Comparison of ENCODE assay signal across 29 cellular contexts in genomic region chr9:72931437-72931836, GRCh38. TPM values are rescaled to one million over a fixed set of nuclear protein-coding genes. Genes with fewer than 3 reads are reported as not detected.
DNase-seq lines count a peak whose midpoint lies in the region; ATAC-seq, FAIRE-seq and TF ChIP-seq lines count a peak whose summit lies in the region.
"Had no signal": no experiment of that assay in that cellular context is flagged by ENCODE, and none has a peak within 500 bp of the region (broad histone marks: within the 10 kb centered on the region; RNA-seq: fewer than 3 reads in every experiment).

No MANE protein-coding gene starts in this region.

- peak; percentile 93 for ATAC-seq in upper lobe of right lung
- ATAC-seq in GM21390 (IDR thresholded peaks at IDR 0.05; ENCODE audit: unreplicated experiment): no peak
- ATAC-seq: activated CD8-positive, alpha-beta memory T cell treated with anti-CD3 and anti-CD28 coated beads, Interleukin-2, amount 10 ng/mL, durations not matched to agents 7 days and 5 days; effector memory CD8-positive, alpha-beta T cell; GM12878; heart right ventricle; right lobe of liver; stimulated activated effector memory CD8-positive, alpha-beta T cell treated with anti-CD3 and anti-CD28 coated beads, Interleukin-12 subunit alpha, Interleukin-12 subunit beta, amount 100 ng/mL, for 72 hours had no signal

- H4K8ac ChIP-seq in mesenchymal stem cell (ENCODE audit: low read length): no peak overlapping the region

- H3K9me3 ChIP-seq in mesenchymal stem cell (ENCODE audit: control insufficient read depth, low read length) (no peaks in the 10 kb centered on the region), upper lobe of right lung (no peaks in the 10 kb centered on the region), ovary (no peaks in the 10 kb centered on the region)
- H3K9me3 ChIP-seq: heart right ventricle, MG63, right lobe of liver had no signal

- no peak overlapping the region for H2BK15ac ChIP-seq in mesenchymal stem cell (ENCODE audit: low read depth, poor library complexity, severe bottlenecking)

- no peak overlapping the region for H3K4me2 ChIP-seq in mesenchymal stem cell (ENCODE audit: low read length, poor library complexity, severe bottlenecking)

- no peak overlapping the region for H2BK12ac ChIP-seq in mesenchymal stem cell (ENCODE audit: low read length in 2 of 2)

- no peak overlapping the region for H2AK5ac ChIP-seq in mesenchymal stem cell (ENCODE audit: low read length, severe bottlenecking)

- H3K4ac ChIP-seq in mesenchymal stem cell (ENCODE audit: low read depth in 1 of 2, low read length in 2 of 2): no peak overlapping the region

- no peak for TF ChIP-seq POLR2A in ovary (IDR thresholded peaks at IDR 0.05)

- H3K27ac ChIP-seq in mesenchymal stem cell (ENCODE audit: low read length, poor library complexity, severe bottlenecking): no peak overlapping the region
- H3K27ac ChIP-seq in upper lobe of right lung: no peak overlapping the region
- H3K27ac ChIP-seq in ovary: no peak overlapping the region
- H3K27ac ChIP-seq: heart right ventricle, right lobe of liver, SK-N-MC had no signal

- no peak overlapping the region for H3K14ac ChIP-seq in mesenchymal stem cell (ENCODE audit: low read length in 2 of 2)

- no peaks in the 10 kb centered on the region for H3K79me1 ChIP-seq in mesenchymal stem cell (replicated peaks; ENCODE audit: low read length, poor library complexity, severe bottlenecking)

- TF ChIP-seq CTCF in upper lobe of right lung (IDR thresholded peaks at IDR 0.05) (no peak), D721Med (IDR thresholded peaks at IDR 0.05; ENCODE audit: insufficient read depth, missing control alignments) (no peak), ovary (IDR thresholded peaks at IDR 0.05) (no peak)

- 80% methylated on average over 1 of the region's 1 CpG for WGBS in mesenchymal stem cell
- 84 to 96% (median 91%) methylated on average over 1 of the region's 1 CpG for WGBS in ovary, 3 donors

- H3K9ac ChIP-seq in mesenchymal stem cell (ENCODE audit: low read length): no peak overlapping the region

- no peak overlapping the region for H4K91ac ChIP-seq in mesenchymal stem cell (ENCODE audit: low read length)

- H3K36me3 ChIP-seq in mesenchymal stem cell (ENCODE audit: control insufficient read depth in 1 of 2, insufficient read depth in 2 of 2, low read depth in 1 of 2, low read length in 2 of 2) (no peaks in the 10 kb centered on the region), upper lobe of right lung (peaks cover 30% of the 10 kb centered on the region), ovary (no peaks in the 10 kb centered on the region)
- H3K36me3 ChIP-seq: heart right ventricle, MG63 had no signal

- no peak overlapping the region for H2BK5ac ChIP-seq in mesenchymal stem cell (ENCODE audit: low read depth, low read length, poor library complexity, severe bottlenecking)

- H3K4me1 ChIP-seq in mesenchymal stem cell (ENCODE audit: control insufficient read depth, insufficient read depth, low read depth, low read length) (no peaks in the 10 kb centered on the region), upper lobe of right lung (no peaks in the 10 kb centered on the region), ovary (ENCODE audit: insufficient read depth) (no peaks in the 10 kb centered on the region)
- H3K4me1 ChIP-seq: heart right ventricle had no signal

- no peak for FAIRE-seq in D721Med (lab: Jason Lieb, UNC)
- FAIRE-seq: GM12878 had no signal

- H3K23ac ChIP-seq in mesenchymal stem cell (ENCODE audit: low read length in 2 of 2): no peak overlapping the region

- H3K27me3 ChIP-seq in mesenchymal stem cell (ENCODE audit: control insufficient read depth in 1 of 2, insufficient read depth in 1 of 2, low read length in 2 of 2) (no peaks in the 10 kb centered on the region), upper lobe of right lung (no peaks in the 10 kb centered on the region), ovary (no peaks in the 10 kb centered on the region)
- H3K27me3 ChIP-seq: heart right ventricle, MG63, right lobe of liver had no signal

- H3K18ac ChIP-seq in mesenchymal stem cell (ENCODE audit: low read depth in 1 of 2, low read length in 2 of 2): no peak overlapping the region

- DNase-seq in M059J (ENCODE audit: low read depth) (peak; percentile 15), foreskin melanocyte (peak; percentile 92), mesenchymal stem cell (peak; percentile 15), upper lobe of right lung (no peak), D721Med (ENCODE audit: insufficient read length, low spot score) (no peak), ovary (no peak)
- DNase-seq: activated CD4-positive, CD25-positive, alpha-beta regulatory T cell; activated CD8-positive, alpha-beta memory T cell treated with anti-CD3 and anti-CD28 coated beads, Interleukin-2, amount 10 ng/mL, durations not matched to agents 7 days and 5 days; activated gamma-delta T cell treated with Interleukin-2 at 50 U/mL for 16 hours; activated naive CD8-positive, alpha-beta T cell treated with anti-CD3 and anti-CD28 coated beads, Interleukin-2, amount 10 ng/mL, durations not matched to agents 7 days and 5 days; activated T-cell treated with anti-CD3 and anti-CD28 coated beads, Interleukin-2, amount 50 U/mL, for 48 hours; CD4-positive, alpha-beta T cell; DMS 273 treated with DMSO at 0.1 percent for 48 hours; effector memory CD8-positive, alpha-beta T cell; heart right ventricle; KBM-7; MG63; NCI-H1105; NCI-H187 treated with DMSO at 0.1 percent for 48 hours; NCI-H2171 treated with DMSO at 0.1 percent for 48 hours; NCI-H510A treated with DMSO at 0.1 percent for 48 hours; posterior cingulate gyrus; right lobe of liver; stimulated activated CD4-positive, alpha-beta T cell treated with anti-CD3 and anti-CD28 coated beads, Interleukin-15, amount 100 ng/mL, for 24 hours; T-helper 1 cell had no signal

- H2BK120ac ChIP-seq in mesenchymal stem cell (ENCODE audit: low read depth, low read length): no peak overlapping the region

- no peak overlapping the region for H3K4me3 ChIP-seq in mesenchymal stem cell (ENCODE audit: insufficient read depth in 1 of 2, low read depth in 1 of 2, low read length in 2 of 2)
- H3K4me3 ChIP-seq in upper lobe of right lung: no peak overlapping the region
- H3K4me3 ChIP-seq in ovary: no peak overlapping the region
- H3K4me3 ChIP-seq: GM12878, heart right ventricle, MG63, right lobe of liver, SK-N-MC had no signal

- intact Hi-C loops in upper lobe of right lung (cut with DNase I): no loop called here
- intact Hi-C loops in ovary (cut with DNase I): no loop called here

- TF ChIP-seq EP300 in ovary (IDR thresholded peaks at IDR 0.05): no peak

- H2AFZ ChIP-seq in mesenchymal stem cell (ENCODE audit: low read depth, low read length): no peak overlapping the region

RNA-seq across cellular contexts. Expression of gene ALDH1A1, which starts 21.4 kb away (rescaled TPM):
- total RNA-seq in M059J (2014; rRNA removed; shearing (Covaris generic)): 0.07 and 0.71 TPM in 2 replicates
- polyA plus RNA-seq in mesenchymal stem cell (2013, experiment 1 of 2): 3.4 TPM
- 3.5 TPM for polyA plus RNA-seq in mesenchymal stem cell (2013, experiment 2 of 2)
- total RNA-seq in upper lobe of right lung: 212 TPM
- total RNA-seq in ovary: 100 to 1,000 TPM; 116 to 301 (median 183) TPM
- 100 to 1,000 TPM; 223 to 271 TPM for polyA plus RNA-seq in ovary
- total RNA-seq: activated CD8-positive, alpha-beta memory T cell treated with anti-CD3 and anti-CD28 coated beads, Interleukin-2, amount 10 ng/mL, durations not matched to agents 7 days and 5 days had no signal

Comparison
In these comparisons a context has a peak if more than half of its experiments do, and no peak if none do; other contexts are left out.
1. DNase-seq: peak in M059J (single experiment), foreskin melanocyte (single experiment) and mesenchymal stem cell (single experiment); none in upper lobe of right lung (single experiment), D721Med (single experiment) and ovary (0 of 5).
2. RNA of gene ALDH1A1, which starts 21.4 kb away (total RNA-seq): 212 TPM in upper lobe of right lung (single experiment) and 116 to 301 TPM in ovary; 0.07 to 0.71 TPM in M059J; every median in the first group is over 10 times any median in the second.